Comparison of ENCODE assay signal across 15 cellular contexts in the genomic region with DNA sequence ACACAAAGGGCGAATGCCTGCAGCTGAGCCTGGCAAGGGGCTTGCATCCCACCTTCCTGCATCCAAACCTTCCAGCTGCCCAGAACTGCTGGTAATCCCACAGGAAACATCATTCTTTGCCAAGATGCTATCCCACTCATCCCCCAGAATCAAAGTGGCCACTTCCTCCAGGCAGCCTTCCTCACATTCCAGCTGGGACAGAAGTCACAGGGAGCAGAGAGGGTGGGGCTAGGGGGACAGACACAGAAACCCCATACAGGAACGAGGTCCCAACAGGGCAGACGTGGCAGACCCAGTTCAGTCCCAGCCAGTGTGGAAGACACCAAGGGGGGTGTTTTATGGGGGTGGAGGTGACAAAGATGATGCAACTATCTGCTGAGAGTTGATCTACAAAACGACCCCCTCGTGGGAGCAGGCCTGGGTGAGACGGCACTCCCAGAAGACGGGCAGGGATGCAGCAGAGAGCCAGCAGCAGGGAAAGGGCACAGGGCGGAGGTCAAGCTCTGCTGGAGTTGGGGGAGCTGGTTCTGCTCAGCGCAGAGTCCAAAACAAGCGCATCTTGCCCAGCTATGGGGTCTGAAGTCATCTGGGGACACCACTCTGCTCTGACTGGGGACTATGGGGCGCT. TPM values are rescaled to one million over a fixed set of nuclear protein-coding genes. Genes with fewer than 3 reads are reported as not detected.
A peak's percentile ranks its signal among the peaks of the same experiment; 100 is the strongest.
DNase-seq lines count a peak whose midpoint lies in the region; ATAC-seq, FAIRE-seq and TF ChIP-seq lines count a peak whose summit lies in the region.
"Had no signal": no experiment of that assay in that cellular context is flagged by ENCODE, and none has a peak within 500 bp of the region (broad histone marks: within the 10 kb centered on the region; RNA-seq: fewer than 3 reads in every experiment).

No MANE protein-coding gene starts in this region.

- no peak overlapping the region for H2BK120ac ChIP-seq in mesenchymal stem cell (ENCODE audit: low read depth, low read length)

- FAIRE-seq in HepG2 (lab: Jason Lieb, UNC) = no peak

- WGBS in HepG2 (ENCODE audit: low lambda C conversion rate) = 93% methylated on average over 10 of the region's 11 CpGs
- 84% methylated on average over 7 of the region's 11 CpGs for WGBS in right lobe of liver (ENCODE audit: insufficient coverage, low coverage, low lambda C conversion rate, missing lambda C conversion rate)
- WGBS in mesenchymal stem cell = 68% methylated on average over 11 of the region's 11 CpGs
- 81 to 85% (median 85%) methylated on average over 10 to 11 of the region's 11 CpGs for WGBS in spleen, 5 donors

- H3K4me1 Mint-ChIP-seq in activated T-helper 17 cell treated with anti-CD3 and anti-CD28 coated beads, Interleukin-2, amount 50 U/mL, for 72 hours = peaks cover 21% of the 10 kb centered on the region

- peak overlapping the region in 1 of 2 experiments; percentile 54 for H3K18ac ChIP-seq in mesenchymal stem cell (ENCODE audit: low read depth in 1 of 2, low read length in 2 of 2)

- no peak for TF ChIP-seq RAD21 in HepG2 (CRISPR knock-in tag; IDR thresholded peaks at IDR 0.05)

- no TSS peak for BruUV-seq in HepG2 (replicated peaks; lab: Mats Ljungman, UMichigan)

- no peak overlapping the region for H3K4me3 Mint-ChIP-seq in activated T-helper 17 cell treated with anti-CD3 and anti-CD28 coated beads, Interleukin-2, amount 50 U/mL, for 72 hours
- H3K4me3 Mint-ChIP-seq: activated naive CD4-positive, alpha-beta T cell treated with anti-CD3 and anti-CD28 coated beads, Interleukin-2, amount 50 U/mL, for 24 hours; central memory CD8-positive, alpha-beta T cell had no signal

- no peak overlapping the region for H4K91ac ChIP-seq in mesenchymal stem cell (ENCODE audit: low read length)

- H3K36me3 Mint-ChIP-seq in activated T-helper 17 cell treated with anti-CD3 and anti-CD28 coated beads, Interleukin-2, amount 50 U/mL, for 72 hours (ENCODE audit: low read depth) = peaks cover 29% of the 10 kb centered on the region

- ATAC-seq in HepG2 = no peak
- no peak for ATAC-seq in right lobe of liver
- ATAC-seq in activated T-helper 17 cell treated with anti-CD3 and anti-CD28 coated beads, Interleukin-2, amount 50 U/mL, for 72 hours (replicated peaks) = no peak
- ATAC-seq: heart left ventricle, left cardiac atrium had no signal

- peak overlapping the region in 1 of 2 experiments; percentile 80 for H3K14ac ChIP-seq in mesenchymal stem cell (ENCODE audit: low read length in 2 of 2)

- CTCF ChIA-PET in HepG2 (lab: Yijun Ruan, JAX; ENCODE audit: low intra/inter-chr PET ratio, low total read pairs) = no interaction called here

- H3K27ac Mint-ChIP-seq in activated T-helper 17 cell treated with anti-CD3 and anti-CD28 coated beads, Interleukin-2, amount 50 U/mL, for 72 hours = peak overlapping the region; percentile 59

- H3K79me2 ChIP-seq in HepG2 (ENCODE audit: insufficient read depth, low read length) = peaks cover 45% of the 10 kb centered on the region

- H3K4me3 ChIP-seq in HepG2 (replicated peaks in 1 of 3; ENCODE audit: insufficient read depth in 1 of 3, low read depth in 2 of 3, low read length in 3 of 3) (no peak overlapping the region), right lobe of liver (no peak overlapping the region), mesenchymal stem cell (ENCODE audit: insufficient read depth in 1 of 2, low read depth in 1 of 2, low read length in 2 of 2) (no peak overlapping the region), spleen (no peak overlapping the region)
- H3K4me3 ChIP-seq: heart left ventricle had no signal

- H4K8ac ChIP-seq in mesenchymal stem cell (ENCODE audit: low read length) = no peak overlapping the region

- peaks cover 9% of the 10 kb centered on the region for H4K20me1 ChIP-seq in HepG2 (ENCODE audit: insufficient read depth, low read length)

- H3K9ac ChIP-seq in HepG2 (ENCODE audit: insufficient read depth, low read depth, low read length) (no peak overlapping the region), mesenchymal stem cell (ENCODE audit: low read length) (peak overlapping the region; percentile 21)

- peaks cover 48% of the 10 kb centered on the region for H3K79me1 ChIP-seq in mesenchymal stem cell (replicated peaks; ENCODE audit: low read length, poor library complexity, severe bottlenecking)

- no peak overlapping the region for H2BK5ac ChIP-seq in mesenchymal stem cell (ENCODE audit: low read depth, low read length, poor library complexity, severe bottlenecking)

- no peak overlapping the region for H2AFZ ChIP-seq in HepG2 (ENCODE audit: low read length)
- H2AFZ ChIP-seq in mesenchymal stem cell (ENCODE audit: low read depth, low read length) = no peak overlapping the region

- TF ChIP-seq CTCF in HepG2 (CRISPR knock-in tag; IDR thresholded peaks at IDR 0.05) (no peak), right lobe of liver (IDR thresholded peaks at IDR 0.05) (no peak), spleen (IDR thresholded peaks at IDR 0.05 in 8 of 11, conservative IDR thresholded peaks at IDR 0.05 in 3 of 11) (no peak)

- H3K4me2 ChIP-seq in HepG2 (ENCODE audit: low read depth, low read length) (no peak overlapping the region), mesenchymal stem cell (ENCODE audit: low read length, poor library complexity, severe bottlenecking) (no peak overlapping the region)

- H3K27me3 ChIP-seq in HepG2 (ENCODE audit: control insufficient read depth in 1 of 2, insufficient read depth in 2 of 2, low read length in 2 of 2) (no peaks in the 10 kb centered on the region; a peak in 1 of 5 replicates), right lobe of liver (no peaks in the 10 kb centered on the region), mesenchymal stem cell (ENCODE audit: control insufficient read depth in 1 of 2, insufficient read depth in 1 of 2, low read length in 2 of 2) (no peaks in the 10 kb centered on the region), spleen (replicated peaks in 1 of 7) (no peaks in the 10 kb centered on the region)
- H3K27me3 ChIP-seq: heart left ventricle had no signal

- in situ Hi-C loops in HepG2 (cut with HindIII; ENCODE audit: extremely low pct_ligation_motif_present, low pct_unique_long_range_greater_than_20kb) = loop anchor here (5.0 kb wide), 1 partner anchor 52 kb away; no protein-coding TSS in a partner anchor

- H2BK15ac ChIP-seq in mesenchymal stem cell (ENCODE audit: low read depth, poor library complexity, severe bottlenecking) = no peak overlapping the region

- TF ChIP-seq EP300 in HepG2 (IDR thresholded peaks at IDR 0.05; ENCODE audit: low read depth in 2 of 2, low read length in 2 of 2) = no peak
- TF ChIP-seq EP300 in HepG2 (CRISPR knock-in tag; IDR thresholded peaks at IDR 0.05; ENCODE audit: borderline replicate concordance) = no peak

- H3K27ac ChIP-seq in HepG2 (ENCODE audit: extremely low read length, insufficient read depth, low read length) (no peak overlapping the region), right lobe of liver (no peak overlapping the region), mesenchymal stem cell (ENCODE audit: low read length, poor library complexity, severe bottlenecking) (no peak overlapping the region), spleen (no peak overlapping the region)
- H3K27ac ChIP-seq: heart left ventricle had no signal

- TF ChIP-seq POLR2A in HepG2 (IDR thresholded peaks at IDR 0.05; ENCODE audit: insufficient read depth in 1 of 2, low read depth in 2 of 2, low read length in 2 of 2) (0 out of 4 replicates have a peak, but pooled peaks of 1 of the 2 experiments have one; percentile 19), right lobe of liver (IDR thresholded peaks at IDR 0.05) (no peak), spleen (IDR thresholded peaks at IDR 0.05) (no peak)

- no peaks in the 10 kb centered on the region for H3K9me3 Mint-ChIP-seq in activated T-helper 17 cell treated with anti-CD3 and anti-CD28 coated beads, Interleukin-2, amount 50 U/mL, for 72 hours
- H3K9me3 Mint-ChIP-seq: activated naive CD4-positive, alpha-beta T cell treated with anti-CD3 and anti-CD28 coated beads, Interleukin-2, amount 50 U/mL, for 24 hours; central memory CD8-positive, alpha-beta T cell had no signal

- H3K4me1 ChIP-seq in HepG2 (ENCODE audit: insufficient read depth, low read length) (peaks cover 50% of the 10 kb centered on the region), right lobe of liver (peaks cover 0 to 21% (median 5%) of the 10 kb centered on the region in 4 donors), mesenchymal stem cell (ENCODE audit: control insufficient read depth, insufficient read depth, low read depth, low read length) (peaks cover 53% of the 10 kb centered on the region), spleen (peaks cover 19 to 82% (median 51%) of the 10 kb centered on the region in 6 donors)

- intact Hi-C loops in HepG2 (cut with micrococcal nuclease; ENCODE audit: unreplicated experiment) (no loop called here), right lobe of liver (cut with DNase I) (no loop called here), spleen (cut with DNase I; ENCODE audit: low total_unique reads) (no loop called here)

- H3K36me3 ChIP-seq in HepG2 (replicated peaks in 1 of 2; ENCODE audit: control insufficient read depth in 1 of 2, insufficient read depth in 2 of 2, low read length in 2 of 2) (peaks cover 6 to 26% of the 10 kb centered on the region in 2 experiments), right lobe of liver (peaks cover 0 to 10% (median 3%) of the 10 kb centered on the region in 4 donors), mesenchymal stem cell (ENCODE audit: control insufficient read depth in 1 of 2, insufficient read depth in 2 of 2, low read depth in 1 of 2, low read length in 2 of 2) (peaks cover 27 to 49% of the 10 kb centered on the region in 2 experiments), spleen (peaks cover 0 to 47% (median 22%) of the 10 kb centered on the region in 6 donors)

- H3K27me3 Mint-ChIP-seq in activated T-helper 17 cell treated with anti-CD3 and anti-CD28 coated beads, Interleukin-2, amount 50 U/mL, for 72 hours = no peaks in the 10 kb centered on the region
- H3K27me3 Mint-ChIP-seq: activated naive CD4-positive, alpha-beta T cell treated with anti-CD3 and anti-CD28 coated beads, Interleukin-2, amount 50 U/mL, for 24 hours; central memory CD8-positive, alpha-beta T cell had no signal

- H3K4ac ChIP-seq in mesenchymal stem cell (ENCODE audit: low read depth in 1 of 2, low read length in 2 of 2) = no peak overlapping the region

- POLR2A ChIA-PET in HepG2 (lab: Yijun Ruan, JAX) = no interaction called here

- H2BK12ac ChIP-seq in mesenchymal stem cell (ENCODE audit: low read length in 2 of 2) = no peak overlapping the region

- peak overlapping the region in 1 of 2 experiments; percentile 75 for H3K23ac ChIP-seq in mesenchymal stem cell (ENCODE audit: low read length in 2 of 2)

- no peak overlapping the region for H2AK5ac ChIP-seq in mesenchymal stem cell (ENCODE audit: low read length, severe bottlenecking)

- DNase-seq in HepG2 (ENCODE audit: low spot score) = no peak
- no peak for DNase-seq in right lobe of liver
- DNase-seq in mesenchymal stem cell = no peak
- DNase-seq in spleen = no peak
- no peak for DNase-seq in KG1 (lab: John Stamatoyannopoulos, UW)
- no peak for DNase-seq in stimulated activated CD4-positive, alpha-beta T cell treated with anti-CD3 and anti-CD28 coated beads, Interleukin-2, amount 100 ng/mL, for 48 hours
- no peak for DNase-seq in T-helper 2 cell
- DNase-seq: activated CD4-positive, alpha-beta T cell treated with anti-CD3 and anti-CD28 coated beads, Interleukin-2, amount 50 U/mL, for 48 hours; heart left ventricle; left cardiac atrium; NCI-H2107; SIG-M5 had no signal

- H3K9me3 ChIP-seq in HepG2 (ENCODE audit: low read length) = no peaks in the 10 kb centered on the region
- no peaks in the 10 kb centered on the region for H3K9me3 ChIP-seq in right lobe of liver
- no peaks in the 10 kb centered on the region for H3K9me3 ChIP-seq in mesenchymal stem cell (ENCODE audit: control insufficient read depth, low read length)
- no peaks in the 10 kb centered on the region for H3K9me3 ChIP-seq in spleen

RNA-seq across cellular contexts. Expression of a gene that starts 4.1 kb away (rescaled TPM):
- total RNA-seq in HepG2 (2016; rRNA removed; fragmentation: Illumina TruSeq; extraction: Trizol) (7.4 and 7.7 TPM in 2 replicates), right lobe of liver (1 to 10 TPM; 1.4 to 3.2 (median 2.7) TPM), spleen (1 to 10 TPM; 5.7 to 8.1 (median 7.9) TPM)
- total RNA-seq in HepG2 (2016; cell fraction: cytosol; rRNA removed; fragmentation: Illumina TruSeq; extraction: Trizol; ENCODE audit: low read depth) = 2.1 and 3.2 TPM in 2 replicates
- total RNA-seq in HepG2 (2016; cell fraction: insoluble cytoplasmic fraction; rRNA removed; fragmentation: Illumina TruSeq; extraction: Trizol) = 7.8 and 8.7 TPM in 2 replicates
- total RNA-seq in HepG2 (2016; cell fraction: membrane; rRNA removed; fragmentation: Illumina TruSeq; extraction: Trizol) = 4.1 and 4.4 TPM in 2 replicates
- 4.8 and 5.3 TPM in 2 replicates for total RNA-seq in HepG2 (2016; cell fraction: nucleus; rRNA removed; fragmentation: Illumina TruSeq; extraction: Trizol)
- polyA plus RNA-seq in HepG2 (2011; rRNA removed) (2.1 and 2.5 TPM in 2 replicates), spleen (10 to 100 TPM in 2 of 3 donors, 1 to 10 TPM in 1; 7.7 to 10.4 (median 10.1) TPM)
- 1.7 and 3.9 TPM in 2 replicates for polyA plus RNA-seq in HepG2 (2011; cell fraction: cytosol; rRNA removed)
- 4.7 and 6.8 TPM in 2 replicates for polyA plus RNA-seq in HepG2 (2011; cell fraction: nucleus; rRNA removed)
- polyA plus RNA-seq in HepG2 (2012) = 2.4 and 4.1 TPM in 2 replicates
- polyA plus RNA-seq in HepG2 (2016; cell fraction: cytosol; fragmentation: Illumina TruSeq; extraction: Trizol; ENCODE audit: low read depth) = 1.7 and 2.3 TPM in 2 replicates
- polyA plus RNA-seq in HepG2 (2016; cell fraction: insoluble cytoplasmic fraction; fragmentation: Illumina TruSeq; extraction: Trizol; ENCODE audit: low read depth) = 5.9 and 6.5 TPM in 2 replicates
- 2.8 and 3.1 TPM in 2 replicates for polyA plus RNA-seq in HepG2 (2016; cell fraction: membrane; fragmentation: Illumina TruSeq; extraction: Trizol; ENCODE audit: low read depth)
- 4.2 and 7.0 TPM in 2 replicates for polyA plus RNA-seq in HepG2 (2016; cell fraction: nucleus; fragmentation: Illumina TruSeq; extraction: Trizol; ENCODE audit: insufficient read depth, low read depth)
- 2.4 and 4.9 TPM in 2 replicates for polyA minus RNA-seq in HepG2 (2011; rRNA and poly(A)+ RNA removed; ENCODE audit: low replicate concordance)
- polyA minus RNA-seq in HepG2 (2011; cell fraction: cytosol; rRNA and poly(A)+ RNA removed) = 1.7 and 2.4 TPM in 2 replicates
- 0.75 and 1.8 TPM in 2 replicates for polyA minus RNA-seq in HepG2 (2011; cell fraction: nucleus; rRNA and poly(A)+ RNA removed)
- total RNA-seq in activated T-helper 17 cell treated with anti-CD3 and anti-CD28 coated beads, Interleukin-2, amount 50 U/mL, for 72 hours = 10 to 100 TPM; 10.8 to 14.4 TPM
- 3.9 TPM for polyA plus RNA-seq in mesenchymal stem cell (2013, experiment 1 of 2)
- 3.9 TPM for polyA plus RNA-seq in mesenchymal stem cell (2013, experiment 2 of 2)

RNA-seq across cellular contexts. Expression of a gene that starts 4.1 kb away (rescaled TPM):
- 14.1 and 17.6 TPM in 2 replicates for total RNA-seq in HepG2 (2016; rRNA removed; fragmentation: Illumina TruSeq; extraction: Trizol)
- total RNA-seq in HepG2 (2016; cell fraction: cytosol; rRNA removed; fragmentation: Illumina TruSeq; extraction: Trizol; ENCODE audit: low read depth) = 2.4 and 2.6 TPM in 2 replicates
- 10.3 and 13.8 TPM in 2 replicates for total RNA-seq in HepG2 (2016; cell fraction: insoluble cytoplasmic fraction; rRNA removed; fragmentation: Illumina TruSeq; extraction: Trizol)
- total RNA-seq in HepG2 (2016; cell fraction: membrane; rRNA removed; fragmentation: Illumina TruSeq; extraction: Trizol) = 6.4 and 6.7 TPM in 2 replicates
- total RNA-seq in HepG2 (2016; cell fraction: nucleus; rRNA removed; fragmentation: Illumina TruSeq; extraction: Trizol) = 15.1 and 15.3 TPM in 2 replicates
- 15.8 and 18.2 TPM in 2 replicates for polyA plus RNA-seq in HepG2 (2011; rRNA removed)
- polyA plus RNA-seq in HepG2 (2011; cell fraction: cytosol; rRNA removed) = 8.3 and 9.5 TPM in 2 replicates
- polyA plus RNA-seq in HepG2 (2011; cell fraction: nucleus; rRNA removed) = 47.3 and 53.1 TPM in 2 replicates
- 11.3 and 11.9 TPM in 2 replicates for polyA plus RNA-seq in HepG2 (2012)
- 1.3 and 1.5 TPM in 2 replicates for polyA plus RNA-seq in HepG2 (2016; cell fraction: cytosol; fragmentation: Illumina TruSeq; extraction: Trizol; ENCODE audit: low read depth)
- polyA plus RNA-seq in HepG2 (2016; cell fraction: insoluble cytoplasmic fraction; fragmentation: Illumina TruSeq; extraction: Trizol; ENCODE audit: low read depth) = 8.2 and 12.3 TPM in 2 replicates
- 2.5 and 3.1 TPM in 2 replicates for polyA plus RNA-seq in HepG2 (2016; cell fraction: membrane; fragmentation: Illumina TruSeq; extraction: Trizol; ENCODE audit: low read depth)
- polyA plus RNA-seq in HepG2 (2016; cell fraction: nucleus; fragmentation: Illumina TruSeq; extraction: Trizol; ENCODE audit: insufficient read depth, low read depth) = 23.5 and 25.4 TPM in 2 replicates
- polyA minus RNA-seq in HepG2 (2011; rRNA and poly(A)+ RNA removed; ENCODE audit: low replicate concordance) = 46.0 and 112 TPM in 2 replicates
- 8.4 and 10.0 TPM in 2 replicates for polyA minus RNA-seq in HepG2 (2011; cell fraction: cytosol; rRNA and poly(A)+ RNA removed)
- polyA minus RNA-seq in HepG2 (2011; cell fraction: nucleus; rRNA and poly(A)+ RNA removed) = 21.9 and 23.7 TPM in 2 replicates
- 1 to 10 TPM; 6.4 to 9.1 (median 6.6) TPM for total RNA-seq in right lobe of liver
- total RNA-seq in activated T-helper 17 cell treated with anti-CD3 and anti-CD28 coated beads, Interleukin-2, amount 50 U/mL, for 72 hours = 10 to 100 TPM; 13.0 to 16.4 TPM
- 6.4 TPM for polyA plus RNA-seq in mesenchymal stem cell (2013, experiment 1 of 2)
- polyA plus RNA-seq in mesenchymal stem cell (2013, experiment 2 of 2) = 7.2 TPM
- 10 to 100 TPM; 17.0 to 22.9 (median 18.8) TPM for total RNA-seq in spleen
- 10 to 100 TPM in 2 of 3 donors, 1 to 10 TPM in 1; 8.3 to 13.4 (median 10.8) TPM for polyA plus RNA-seq in spleen
